8 cellular contexts compared by ENCODE assay signal in the genomic region with DNA sequence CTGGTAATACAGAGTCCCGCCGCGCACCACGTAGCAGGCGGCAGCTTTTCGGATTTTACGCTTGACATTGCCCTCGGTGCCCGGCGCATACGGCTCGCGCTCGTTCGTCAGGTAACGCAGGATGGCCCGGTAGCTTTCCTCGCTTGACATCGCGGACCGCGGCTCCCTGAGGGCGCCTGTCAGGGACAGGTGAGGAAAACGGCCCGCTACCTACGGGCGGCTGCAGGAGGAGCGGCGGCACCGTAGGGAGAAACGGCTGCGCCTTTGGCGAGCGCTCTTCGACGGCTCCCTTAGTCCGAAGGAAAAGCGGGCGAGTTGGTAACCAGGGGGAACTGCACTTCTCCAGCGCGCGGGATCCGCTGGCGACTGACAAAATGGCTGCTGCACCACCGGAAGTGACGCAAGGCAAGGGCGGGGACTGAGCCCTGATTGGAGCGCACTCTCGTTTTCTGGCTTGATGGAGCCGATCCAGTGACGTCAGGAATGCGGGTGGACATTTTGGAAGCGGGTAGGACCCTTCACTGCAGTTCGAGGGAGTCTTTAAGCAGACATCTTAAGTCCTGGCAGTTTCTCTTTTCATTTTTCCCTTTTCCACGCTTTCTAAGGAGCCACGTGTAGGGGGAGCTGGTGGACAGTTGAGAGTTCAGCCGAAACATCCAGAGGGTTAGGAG. TPM values are rescaled to one million over a fixed set of nuclear protein-coding genes. Genes with fewer than 3 reads are reported as not detected.
DNase-seq lines count a peak whose midpoint lies in the region; ATAC-seq and TF ChIP-seq lines count a peak whose summit lies in the region.

A gene with protein sequence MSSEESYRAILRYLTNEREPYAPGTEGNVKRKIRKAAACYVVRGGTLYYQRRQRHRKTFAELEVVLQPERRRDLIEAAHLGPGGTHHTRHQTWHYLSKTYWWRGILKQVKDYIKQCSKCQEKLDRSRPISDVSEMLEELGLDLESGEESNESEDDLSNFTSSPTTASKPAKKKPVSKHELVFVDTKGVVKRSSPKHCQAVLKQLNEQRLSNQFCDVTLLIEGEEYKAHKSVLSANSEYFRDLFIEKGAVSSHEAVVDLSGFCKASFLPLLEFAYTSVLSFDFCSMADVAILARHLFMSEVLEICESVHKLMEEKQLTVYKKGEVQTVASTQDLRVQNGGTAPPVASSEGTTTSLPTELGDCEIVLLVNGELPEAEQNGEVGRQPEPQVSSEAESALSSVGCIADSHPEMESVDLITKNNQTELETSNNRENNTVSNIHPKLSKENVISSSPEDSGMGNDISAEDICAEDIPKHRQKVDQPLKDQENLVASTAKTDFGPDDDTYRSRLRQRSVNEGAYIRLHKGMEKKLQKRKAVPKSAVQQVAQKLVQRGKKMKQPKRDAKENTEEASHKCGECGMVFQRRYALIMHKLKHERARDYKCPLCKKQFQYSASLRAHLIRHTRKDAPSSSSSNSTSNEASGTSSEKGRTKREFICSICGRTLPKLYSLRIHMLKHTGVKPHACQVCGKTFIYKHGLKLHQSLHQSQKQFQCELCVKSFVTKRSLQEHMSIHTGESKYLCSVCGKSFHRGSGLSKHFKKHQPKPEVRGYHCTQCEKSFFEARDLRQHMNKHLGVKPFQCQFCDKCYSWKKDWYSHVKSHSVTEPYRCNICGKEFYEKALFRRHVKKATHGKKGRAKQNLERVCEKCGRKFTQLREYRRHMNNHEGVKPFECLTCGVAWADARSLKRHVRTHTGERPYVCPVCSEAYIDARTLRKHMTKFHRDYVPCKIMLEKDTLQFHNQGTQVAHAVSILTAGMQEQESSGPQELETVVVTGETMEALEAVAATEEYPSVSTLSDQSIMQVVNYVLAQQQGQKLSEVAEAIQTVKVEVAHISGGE (minus strand): TSS at position 368 of the 671 bp plus-strand sequence. CDS start 218 bp downstream, at position 150.

- peaks cover 16% of the 10 kb centered on the region for H3K36me3 ChIP-seq in CD8-positive, alpha-beta memory T cell (ENCODE audit: insufficient read depth, low read length)
- H3K36me3 ChIP-seq in esophagus squamous epithelium (peaks cover 15 to 30% (median 16%) of the 10 kb centered on the region in 3 donors), stomach (peaks cover 22 to 26% (median 25%) of the 10 kb centered on the region in 4 donors)

- H3K4me3 Mint-ChIP-seq in CD8-positive, alpha-beta memory T cell = peak within 1 kb of the TSS; percentile 95 to 98 (median 96)
- H3K4me3 Mint-ChIP-seq in IgD-negative memory B cell = peak within 1 kb of the TSS; percentile 94 to 99 (median 96)
- H3K4me3 Mint-ChIP-seq in natural killer cell = peak within 1 kb of the TSS; percentile 97

- H3K4me3 ChIP-seq in CD8-positive, alpha-beta memory T cell (ENCODE audit: low read length) = peak within 1 kb of the TSS; percentile 90
- H3K4me3 ChIP-seq in esophagus squamous epithelium (peak within 1 kb of the TSS; percentile 88 to 100 (median 92)), stomach (peak within 1 kb of the TSS; percentile 92 to 99 (median 95))

- CTCF ChIA-PET in CD8-positive, alpha-beta memory T cell (lab: Charles Lee) = interaction anchor here (0.7 to 6.2 kb wide), 8 partner anchors 9 to 173 kb away, joined by 3 to 45 read pairs (median 3); a partner anchor contains a TSS

- TF ChIP-seq EP300 in stomach (IDR thresholded peaks at IDR 0.05) = no peak

- peak; percentile 99 to 100 (median 99) for DNase-seq in CD8-positive, alpha-beta memory T cell
- peak; percentile 100 for DNase-seq in activated CD8-positive, alpha-beta memory T cell treated with anti-CD3 and anti-CD28 coated beads, Interleukin-2, amount 50 U/mL, for 48 hours
- no peak for DNase-seq in esophagus squamous epithelium (lab: John Stamatoyannopoulos, UW)
- DNase-seq in natural killer cell = peak; percentile 100
- DNase-seq in stomach = peak; percentile 100
- no peak for DNase-seq in NCI-H2081 treated with DMSO at 0.1 percent for 48 hours (lab: John Stamatoyannopoulos, UW)

- H3K4me1 ChIP-seq in CD8-positive, alpha-beta memory T cell (ENCODE audit: insufficient read depth, low read length) = peaks cover 26% of the 10 kb centered on the region
- peaks cover 15 to 55% (median 22%) of the 10 kb centered on the region in 3 donors for H3K4me1 ChIP-seq in esophagus squamous epithelium
- peaks cover 23 to 63% (median 45%) of the 10 kb centered on the region in 4 donors for H3K4me1 ChIP-seq in stomach

- peak in 4 of 6 experiments; percentile 30 to 37 (median 34) for TF ChIP-seq CTCF in esophagus squamous epithelium (IDR thresholded peaks at IDR 0.05)
- TF ChIP-seq CTCF in natural killer cell (IDR thresholded peaks at IDR 0.05) = no peak
- peak in 2 of 7 experiments; percentile 31 to 35 for TF ChIP-seq CTCF in stomach (IDR thresholded peaks at IDR 0.05)

- POLR2A ChIA-PET in CD8-positive, alpha-beta memory T cell (lab: Charles Lee) = interaction anchor here (0.5 to 3.9 kb wide), 11 partner anchors 9 to 260 kb away, joined by 3 to 45 read pairs (median 5); a partner anchor contains a TSS

- intact Hi-C loops in esophagus squamous epithelium (cut with DNase I) = no loop called here
- intact Hi-C loops in natural killer cell (cut with micrococcal nuclease) = loop anchor here (1.0 to 10.0 kb wide), 8 partner anchors 9 to 1272 kb away; a partner anchor contains a TSS
- intact Hi-C loops in stomach (cut with DNase I; ENCODE audit: low total_unique reads) = loop anchor here (10.0 kb wide), 1 partner anchor 102 kb away; a partner anchor contains a TSS

- WGBS in esophagus squamous epithelium, 2 donors = 0% methylated on average over 11 to 18 of the region's 57 CpGs
- WGBS in stomach, 5 donors = 0 to 2% (median 0%) methylated on average over 29 to 57 of the region's 57 CpGs

- TF ChIP-seq POLR2A in esophagus squamous epithelium (IDR thresholded peaks at IDR 0.05) (peak in 3 of 4 donors; percentile 72 to 94 (median 86)), stomach (IDR thresholded peaks at IDR 0.05) (peak in 2 of 4 donors; percentile 33 to 78)

- H3K36me3 Mint-ChIP-seq in CD8-positive, alpha-beta memory T cell = peaks cover 0 to 49% (median 8%) of the 10 kb centered on the region in 3 donors
- peaks cover 4% of the 10 kb centered on the region for H3K36me3 Mint-ChIP-seq in IgD-negative memory B cell
- peaks cover 10% of the 10 kb centered on the region for H3K36me3 Mint-ChIP-seq in natural killer cell

- ATAC-seq in GM21515 (IDR thresholded peaks at IDR 0.05; ENCODE audit: unreplicated experiment) (peak; percentile 64), natural killer cell (peak; percentile 67 to 81 (median 71))

- peaks cover 41 to 67% (median 57%) of the 10 kb centered on the region in 3 donors for H3K4me1 Mint-ChIP-seq in CD8-positive, alpha-beta memory T cell
- H3K4me1 Mint-ChIP-seq in IgD-negative memory B cell = peaks cover 24 to 35% (median 33%) of the 10 kb centered on the region in 3 donors
- peaks cover 45 to 52% of the 10 kb centered on the region in 2 donors for H3K4me1 Mint-ChIP-seq in natural killer cell

- no peaks in the 10 kb centered on the region for H3K27me3 ChIP-seq in CD8-positive, alpha-beta memory T cell (ENCODE audit: insufficient read depth, low read length, poor library complexity, severe bottlenecking)
- no peaks in the 10 kb centered on the region for H3K27me3 ChIP-seq in esophagus squamous epithelium
- no peaks in the 10 kb centered on the region for H3K27me3 ChIP-seq in stomach

- no peaks in the 10 kb centered on the region for H3K9me3 Mint-ChIP-seq in CD8-positive, alpha-beta memory T cell
- H3K9me3 Mint-ChIP-seq in IgD-negative memory B cell (no peaks in the 10 kb centered on the region), natural killer cell (no peaks in the 10 kb centered on the region)

- H3K27me3 Mint-ChIP-seq in CD8-positive, alpha-beta memory T cell = peaks cover 0 to 3% of the 10 kb centered on the region in 2 donors
- peaks cover 2% of the 10 kb centered on the region for H3K27me3 Mint-ChIP-seq in IgD-negative memory B cell
- no peaks in the 10 kb centered on the region for H3K27me3 Mint-ChIP-seq in natural killer cell (ENCODE audit: low read depth in 2 of 2)

- H3K27ac Mint-ChIP-seq in CD8-positive, alpha-beta memory T cell = peak within 1 kb of the TSS; percentile 96 to 100 (median 98)
- H3K27ac Mint-ChIP-seq in IgD-negative memory B cell (peak within 1 kb of the TSS; percentile 95 to 100 (median 98)), natural killer cell (peak within 1 kb of the TSS; percentile 96 to 98)

- no peaks in the 10 kb centered on the region for H3K9me3 ChIP-seq in CD8-positive, alpha-beta memory T cell (ENCODE audit: low read length)
- H3K9me3 ChIP-seq in esophagus squamous epithelium (no peaks in the 10 kb centered on the region), stomach (no peaks in the 10 kb centered on the region)

- H3K27ac ChIP-seq in CD8-positive, alpha-beta memory T cell (ENCODE audit: low read depth, low read length) = peak within 1 kb of the TSS; percentile 99
- peak within 1 kb of the TSS; percentile 98 to 100 (median 99) for H3K27ac ChIP-seq in esophagus squamous epithelium
- peak within 1 kb of the TSS; percentile 98 to 99 (median 99) for H3K27ac ChIP-seq in stomach

RNA-seq across cellular contexts. Expression of the gene that starts here (rescaled TPM):
- total RNA-seq in CD8-positive, alpha-beta memory T cell = 10 to 100 TPM; 28.9 to 29.7 TPM
- 14.5 TPM for polyA plus RNA-seq in CD8-positive, alpha-beta memory T cell
- 13.8 TPM for polyA plus RNA-seq in IgD-negative memory B cell
- 10 to 100 TPM; 12.7 to 26.9 (median 18.8) TPM for total RNA-seq in esophagus squamous epithelium
- total RNA-seq in natural killer cell = 10 to 100 TPM; 72.0 to 90.9 (median 83.5) TPM
- total RNA-seq in stomach = 10 to 100 TPM in 4 of 5 donors, 1 to 10 TPM in 1; 6.7 to 31.2 (median 28.3) TPM
- polyA plus RNA-seq in stomach = 1 to 10 TPM; 2.8 to 6.1 (median 4.7) TPM

Comparison
In these comparisons a context has a peak if more than half of its experiments do, and no peak if none do; other contexts are left out.
1. DNase-seq: peak in CD8-positive, alpha-beta memory T cell (5 of 5), activated CD8-positive, alpha-beta memory T cell treated with anti-CD3 and anti-CD28 coated beads, Interleukin-2, amount 50 U/mL, for 48 hours (single experiment), natural killer cell (single experiment) and stomach (single experiment); none in esophagus squamous epithelium (single experiment) and NCI-H2081 treated with DMSO at 0.1 percent for 48 hours (single experiment).
2. Peak in every context shown above with its lines, with median percentiles within 50 percentile points of each other: H3K27ac ChIP-seq, H3K4me3 ChIP-seq, H3K27ac Mint-ChIP-seq and H3K4me3 Mint-ChIP-seq.